In the genomic region with DNA sequence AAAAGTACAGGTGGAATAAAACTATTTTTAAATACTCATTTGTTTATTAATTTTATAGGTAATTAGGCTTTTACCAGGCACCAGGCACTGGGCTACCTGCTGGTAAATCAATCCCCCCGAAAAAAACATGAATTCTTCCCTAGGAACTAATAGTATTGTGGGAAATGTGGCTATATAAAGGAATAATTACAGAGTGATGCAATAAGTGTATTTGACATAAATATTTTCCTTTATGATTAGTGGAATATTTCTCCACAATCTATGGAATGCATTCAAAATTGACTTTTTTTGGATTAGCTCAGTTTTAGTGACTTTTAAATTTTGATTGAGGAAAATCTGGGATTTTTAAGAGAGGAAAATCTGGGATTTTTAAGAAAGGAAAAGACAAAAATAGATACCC, we compare ENCODE assay signal across 2 cellular contexts.
TF ChIP-seq lines count a peak whose summit lies in the region.

No MANE protein-coding gene starts in this region.

TF ChIP-seq in IMR-90, 13 proteins besides CTCF, POLR2A, EP300 and RAD21:
- TF ChIP-seq CEBPB (IDR thresholded peaks at IDR 0.05; ENCODE audit: low read depth, low read length) = peak; percentile 31
- no peak for TF ChIP-seq MAFK (IDR thresholded peaks at IDR 0.05; ENCODE audit: low read depth, low read length)

TF ChIP-seq in H1, 55 proteins besides CTCF, POLR2A, EP300 and RAD21:
- TF ChIP-seq PHF8 (conservative IDR thresholded peaks at IDR 0.05; ENCODE audit: low read depth, low read length) = no peak
- no peak for TF ChIP-seq NANOG (IDR thresholded peaks at IDR 0.05; ENCODE audit: insufficient read depth, low read depth, low read length, poor library complexity, severe bottlenecking)
- no peak for TF ChIP-seq CREB1 (IDR thresholded peaks at IDR 0.05)
- no peak for TF ChIP-seq FOSL1 (IDR thresholded peaks at IDR 0.05; ENCODE audit: insufficient read depth, low read depth, low read length)
- TF ChIP-seq SRF (IDR thresholded peaks at IDR 0.05; ENCODE audit: low read depth, low read length) = no peak
- no peak for TF ChIP-seq BACH1 (IDR thresholded peaks at IDR 0.05; ENCODE audit: low read length)
- TF ChIP-seq TAF1 (IDR thresholded peaks at IDR 0.05; ENCODE audit: low read depth, low read length) = no peak
- TF ChIP-seq, protein P1, sequence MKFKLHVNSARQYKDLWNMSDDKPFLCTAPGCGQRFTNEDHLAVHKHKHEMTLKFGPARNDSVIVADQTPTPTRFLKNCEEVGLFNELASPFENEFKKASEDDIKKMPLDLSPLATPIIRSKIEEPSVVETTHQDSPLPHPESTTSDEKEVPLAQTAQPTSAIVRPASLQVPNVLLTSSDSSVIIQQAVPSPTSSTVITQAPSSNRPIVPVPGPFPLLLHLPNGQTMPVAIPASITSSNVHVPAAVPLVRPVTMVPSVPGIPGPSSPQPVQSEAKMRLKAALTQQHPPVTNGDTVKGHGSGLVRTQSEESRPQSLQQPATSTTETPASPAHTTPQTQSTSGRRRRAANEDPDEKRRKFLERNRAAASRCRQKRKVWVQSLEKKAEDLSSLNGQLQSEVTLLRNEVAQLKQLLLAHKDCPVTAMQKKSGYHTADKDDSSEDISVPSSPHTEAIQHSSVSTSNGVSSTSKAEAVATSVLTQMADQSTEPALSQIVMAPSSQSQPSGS (IDR thresholded peaks at IDR 0.05; ENCODE audit: low read length) = no peak
- no peak for TF ChIP-seq SIN3A (conservative IDR thresholded peaks at IDR 0.05 in 1 of 2, IDR thresholded peaks at IDR 0.05 in 1 of 2; ENCODE audit: low read depth in 1 of 2, low read length in 2 of 2)
- TF ChIP-seq CEBPB (IDR thresholded peaks at IDR 0.05; ENCODE audit: low read depth, low read length) = no peak
- TF ChIP-seq TAF7 (optimal IDR thresholded peaks at IDR 0.05; ENCODE audit: borderline replicate concordance, low read depth, low read length) = no peak
- TF ChIP-seq KDM5A (IDR thresholded peaks at IDR 0.05; ENCODE audit: low read length) = no peak
- TF ChIP-seq, protein P2, sequence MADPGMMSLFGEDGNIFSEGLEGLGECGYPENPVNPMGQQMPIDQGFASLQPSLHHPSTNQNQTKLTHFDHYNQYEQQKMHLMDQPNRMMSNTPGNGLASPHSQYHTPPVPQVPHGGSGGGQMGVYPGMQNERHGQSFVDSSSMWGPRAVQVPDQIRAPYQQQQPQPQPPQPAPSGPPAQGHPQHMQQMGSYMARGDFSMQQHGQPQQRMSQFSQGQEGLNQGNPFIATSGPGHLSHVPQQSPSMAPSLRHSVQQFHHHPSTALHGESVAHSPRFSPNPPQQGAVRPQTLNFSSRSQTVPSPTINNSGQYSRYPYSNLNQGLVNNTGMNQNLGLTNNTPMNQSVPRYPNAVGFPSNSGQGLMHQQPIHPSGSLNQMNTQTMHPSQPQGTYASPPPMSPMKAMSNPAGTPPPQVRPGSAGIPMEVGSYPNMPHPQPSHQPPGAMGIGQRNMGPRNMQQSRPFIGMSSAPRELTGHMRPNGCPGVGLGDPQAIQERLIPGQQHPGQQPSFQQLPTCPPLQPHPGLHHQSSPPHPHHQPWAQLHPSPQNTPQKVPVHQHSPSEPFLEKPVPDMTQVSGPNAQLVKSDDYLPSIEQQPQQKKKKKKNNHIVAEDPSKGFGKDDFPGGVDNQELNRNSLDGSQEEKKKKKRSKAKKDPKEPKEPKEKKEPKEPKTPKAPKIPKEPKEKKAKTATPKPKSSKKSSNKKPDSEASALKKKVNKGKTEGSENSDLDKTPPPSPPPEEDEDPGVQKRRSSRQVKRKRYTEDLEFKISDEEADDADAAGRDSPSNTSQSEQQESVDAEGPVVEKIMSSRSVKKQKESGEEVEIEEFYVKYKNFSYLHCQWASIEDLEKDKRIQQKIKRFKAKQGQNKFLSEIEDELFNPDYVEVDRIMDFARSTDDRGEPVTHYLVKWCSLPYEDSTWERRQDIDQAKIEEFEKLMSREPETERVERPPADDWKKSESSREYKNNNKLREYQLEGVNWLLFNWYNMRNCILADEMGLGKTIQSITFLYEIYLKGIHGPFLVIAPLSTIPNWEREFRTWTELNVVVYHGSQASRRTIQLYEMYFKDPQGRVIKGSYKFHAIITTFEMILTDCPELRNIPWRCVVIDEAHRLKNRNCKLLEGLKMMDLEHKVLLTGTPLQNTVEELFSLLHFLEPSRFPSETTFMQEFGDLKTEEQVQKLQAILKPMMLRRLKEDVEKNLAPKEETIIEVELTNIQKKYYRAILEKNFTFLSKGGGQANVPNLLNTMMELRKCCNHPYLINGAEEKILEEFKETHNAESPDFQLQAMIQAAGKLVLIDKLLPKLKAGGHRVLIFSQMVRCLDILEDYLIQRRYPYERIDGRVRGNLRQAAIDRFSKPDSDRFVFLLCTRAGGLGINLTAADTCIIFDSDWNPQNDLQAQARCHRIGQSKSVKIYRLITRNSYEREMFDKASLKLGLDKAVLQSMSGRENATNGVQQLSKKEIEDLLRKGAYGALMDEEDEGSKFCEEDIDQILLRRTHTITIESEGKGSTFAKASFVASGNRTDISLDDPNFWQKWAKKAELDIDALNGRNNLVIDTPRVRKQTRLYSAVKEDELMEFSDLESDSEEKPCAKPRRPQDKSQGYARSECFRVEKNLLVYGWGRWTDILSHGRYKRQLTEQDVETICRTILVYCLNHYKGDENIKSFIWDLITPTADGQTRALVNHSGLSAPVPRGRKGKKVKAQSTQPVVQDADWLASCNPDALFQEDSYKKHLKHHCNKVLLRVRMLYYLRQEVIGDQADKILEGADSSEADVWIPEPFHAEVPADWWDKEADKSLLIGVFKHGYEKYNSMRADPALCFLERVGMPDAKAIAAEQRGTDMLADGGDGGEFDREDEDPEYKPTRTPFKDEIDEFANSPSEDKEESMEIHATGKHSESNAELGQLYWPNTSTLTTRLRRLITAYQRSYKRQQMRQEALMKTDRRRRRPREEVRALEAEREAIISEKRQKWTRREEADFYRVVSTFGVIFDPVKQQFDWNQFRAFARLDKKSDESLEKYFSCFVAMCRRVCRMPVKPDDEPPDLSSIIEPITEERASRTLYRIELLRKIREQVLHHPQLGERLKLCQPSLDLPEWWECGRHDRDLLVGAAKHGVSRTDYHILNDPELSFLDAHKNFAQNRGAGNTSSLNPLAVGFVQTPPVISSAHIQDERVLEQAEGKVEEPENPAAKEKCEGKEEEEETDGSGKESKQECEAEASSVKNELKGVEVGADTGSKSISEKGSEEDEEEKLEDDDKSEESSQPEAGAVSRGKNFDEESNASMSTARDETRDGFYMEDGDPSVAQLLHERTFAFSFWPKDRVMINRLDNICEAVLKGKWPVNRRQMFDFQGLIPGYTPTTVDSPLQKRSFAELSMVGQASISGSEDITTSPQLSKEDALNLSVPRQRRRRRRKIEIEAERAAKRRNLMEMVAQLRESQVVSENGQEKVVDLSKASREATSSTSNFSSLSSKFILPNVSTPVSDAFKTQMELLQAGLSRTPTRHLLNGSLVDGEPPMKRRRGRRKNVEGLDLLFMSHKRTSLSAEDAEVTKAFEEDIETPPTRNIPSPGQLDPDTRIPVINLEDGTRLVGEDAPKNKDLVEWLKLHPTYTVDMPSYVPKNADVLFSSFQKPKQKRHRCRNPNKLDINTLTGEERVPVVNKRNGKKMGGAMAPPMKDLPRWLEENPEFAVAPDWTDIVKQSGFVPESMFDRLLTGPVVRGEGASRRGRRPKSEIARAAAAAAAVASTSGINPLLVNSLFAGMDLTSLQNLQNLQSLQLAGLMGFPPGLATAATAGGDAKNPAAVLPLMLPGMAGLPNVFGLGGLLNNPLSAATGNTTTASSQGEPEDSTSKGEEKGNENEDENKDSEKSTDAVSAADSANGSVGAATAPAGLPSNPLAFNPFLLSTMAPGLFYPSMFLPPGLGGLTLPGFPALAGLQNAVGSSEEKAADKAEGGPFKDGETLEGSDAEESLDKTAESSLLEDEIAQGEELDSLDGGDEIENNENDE (IDR thresholded peaks at IDR 0.05; ENCODE audit: insufficient replicate concordance, low read length) = no peak
- TF ChIP-seq SIX5 (IDR thresholded peaks at IDR 0.05; ENCODE audit: low read depth, low read length) = no peak
- TF ChIP-seq RXRA (IDR thresholded peaks at IDR 0.05; ENCODE audit: insufficient read depth, low read depth, low read length) = no peak
- TF ChIP-seq CBX8 (IDR thresholded peaks at IDR 0.05; ENCODE audit: borderline replicate concordance, low read depth, low read length) = no peak
- TF ChIP-seq KDM4A (IDR thresholded peaks at IDR 0.05; ENCODE audit: low read depth, low read length, severe bottlenecking) = no peak
- TF ChIP-seq POU5F1 (IDR thresholded peaks at IDR 0.05; ENCODE audit: low read depth, low read length) = no peak
TF ChIP-seq in H1: peak in this region for 0.
